Comparison of ENCODE assay signal across 8 cellular contexts in genomic region chr13:96090240-96091101, GRCh38. TPM values are rescaled to one million over a fixed set of nuclear protein-coding genes. Genes with fewer than 3 reads are reported as not detected.
DNase-seq lines count a peak whose midpoint lies in the region; ATAC-seq, FAIRE-seq and TF ChIP-seq lines count a peak whose summit lies in the region.

No MANE protein-coding gene starts in this region.

- TF ChIP-seq CTCF in gastroesophageal sphincter (IDR thresholded peaks at IDR 0.05) (no peak), retinal pigment epithelial cell (conservative IDR thresholded peaks at IDR 0.05; ENCODE audit: low read depth, low read length) (no peak), HFFc6 (IDR thresholded peaks at IDR 0.05) (no peak)

- peaks cover 59% of the 10 kb centered on the region for H3K27me3 Mint-ChIP-seq in activated T-cell treated with anti-CD3 and anti-CD28 coated beads, Interleukin-2, amount 50 U/mL, for 72 hours (ENCODE audit: low read depth)
- H3K27me3 Mint-ChIP-seq in HFFc6 (ENCODE audit: insufficient read depth), result peaks cover 25% of the 10 kb centered on the region

- no peak overlapping the region for H3K4me3 Mint-ChIP-seq in activated T-cell treated with anti-CD3 and anti-CD28 coated beads, Interleukin-2, amount 50 U/mL, for 72 hours
- no peak overlapping the region for H3K4me3 Mint-ChIP-seq in HFFc6

- H3K36me3 ChIP-seq in SJCRH30, result no peaks in the 10 kb centered on the region
- H3K36me3 ChIP-seq in gastroesophageal sphincter, result no peaks in the 10 kb centered on the region

- peaks cover 4% of the 10 kb centered on the region for H3K4me1 Mint-ChIP-seq in activated T-cell treated with anti-CD3 and anti-CD28 coated beads, Interleukin-2, amount 50 U/mL, for 72 hours (ENCODE audit: low read depth)
- H3K4me1 Mint-ChIP-seq in HFFc6 (ENCODE audit: low read depth), result no peaks in the 10 kb centered on the region

- DNase-seq in GM12891 (ENCODE audit: insufficient read length, low spot score), result peak; percentile 48
- DNase-seq in HEK293T (ENCODE audit: extremely low spot score), result peak; percentile 49
- peak; percentile 11 to 27 for DNase-seq in SJCRH30
- DNase-seq in retinal pigment epithelial cell (ENCODE audit: low read depth), result no peak
- no peak for DNase-seq in activated T-cell treated with anti-CD3 and anti-CD28 coated beads, Interleukin-2, amount 50 U/mL, for 72 hours
- no peak for DNase-seq in HFFc6
- no peak for DNase-seq in activated CD8-positive, alpha-beta memory T cell treated with anti-CD3 and anti-CD28 coated beads, Interleukin-2, amount 50 U/mL, for 4 hours

- H3K4me3 ChIP-seq in SJCRH30 (peak overlapping the region; percentile 63), gastroesophageal sphincter (peak overlapping the region; percentile 37 to 60), retinal pigment epithelial cell (ENCODE audit: low read length) (peak overlapping the region; percentile 52)

- no CpG with 5 or more reads among the region's 133 CpGs for WGBS in gastroesophageal sphincter (ENCODE audit: low coverage in 1 of 2), 2 donors

- no peak for FAIRE-seq in GM12891 (lab: Jason Lieb, UNC)

- ATAC-seq in gastroesophageal sphincter, result peak; percentile 30
- no peak for ATAC-seq in activated T-cell treated with anti-CD3 and anti-CD28 coated beads, Interleukin-2, amount 50 U/mL, for 72 hours (replicated peaks in 1 of 2)

- TF ChIP-seq EP300 in gastroesophageal sphincter (IDR thresholded peaks at IDR 0.05), result no peak

- TF ChIP-seq POLR2A in GM12891 (IDR thresholded peaks at IDR 0.05; ENCODE audit: low read depth, low read length), result no peak
- TF ChIP-seq POLR2A in gastroesophageal sphincter (IDR thresholded peaks at IDR 0.05), result no peak

- H3K27me3 ChIP-seq in SJCRH30, result peaks cover 35% of the 10 kb centered on the region
- H3K27me3 ChIP-seq in gastroesophageal sphincter, result peaks cover 81% of the 10 kb centered on the region

- CTCF ChIA-PET in HEK293T (lab: Yijun Ruan, JAX), result no interaction called here

- no peak overlapping the region for H3K27ac Mint-ChIP-seq in activated T-cell treated with anti-CD3 and anti-CD28 coated beads, Interleukin-2, amount 50 U/mL, for 72 hours
- no peak overlapping the region for H3K27ac Mint-ChIP-seq in HFFc6

- peaks cover 0 to 3% of the 10 kb centered on the region in 2 donors for H3K9me3 Mint-ChIP-seq in activated T-cell treated with anti-CD3 and anti-CD28 coated beads, Interleukin-2, amount 50 U/mL, for 72 hours
- no peaks in the 10 kb centered on the region for H3K9me3 Mint-ChIP-seq in HFFc6

- no peaks in the 10 kb centered on the region for H3K9me3 ChIP-seq in SJCRH30 (replicated peaks)
- H3K9me3 ChIP-seq in gastroesophageal sphincter, result no peaks in the 10 kb centered on the region

- H3K27ac ChIP-seq in SJCRH30 (no peak overlapping the region), gastroesophageal sphincter (peak overlapping the region in 3 of 4 donors; percentile 70 to 80 (median 76))

- no peaks in the 10 kb centered on the region for H3K36me3 Mint-ChIP-seq in activated T-cell treated with anti-CD3 and anti-CD28 coated beads, Interleukin-2, amount 50 U/mL, for 72 hours (ENCODE audit: insufficient read depth in 2 of 2)
- H3K36me3 Mint-ChIP-seq in HFFc6 (ENCODE audit: low read depth), result no peaks in the 10 kb centered on the region

- POLR2A ChIA-PET in HEK293T (lab: Yijun Ruan, JAX), result interaction anchor here (3.3 kb wide), 1 partner anchor 37 kb away, joined by 16 read pairs; the partner anchor contains the start of gene UGGT2

- H3K4me1 ChIP-seq in SJCRH30 (no peaks in the 10 kb centered on the region), gastroesophageal sphincter (peaks cover 0 to 32% (median 4%) of the 10 kb centered on the region in 3 donors)

TF ChIP-seq in GM12891, 5 proteins besides CTCF, POLR2A, EP300 and RAD21:
- TF ChIP-seq SPI1 (IDR thresholded peaks at IDR 0.05; ENCODE audit: low read depth, low read length), result no peak
- no peak for TF ChIP-seq TAF1 (IDR thresholded peaks at IDR 0.05; ENCODE audit: low read depth, low read length)
- no peak for TF ChIP-seq PAX5 (IDR thresholded peaks at IDR 0.05; ENCODE audit: insufficient read depth, low read length, severe bottlenecking)
- no peak for TF ChIP-seq POU2F2 (IDR thresholded peaks at IDR 0.05; ENCODE audit: low read depth, low read length)
- no peak for TF ChIP-seq POLR2AphosphoS5 (IDR thresholded peaks at IDR 0.05; ENCODE audit: low read depth, low read length)

TF ChIP-seq in HEK293T, 16 proteins besides CTCF, POLR2A, EP300 and RAD21:
- TF ChIP-seq FOXK2 (IDR thresholded peaks at IDR 0.05), result no peak
- TF ChIP-seq PKNOX1 (IDR thresholded peaks at IDR 0.05), result no peak
- no peak for TF ChIP-seq HDGF (IDR thresholded peaks at IDR 0.05; ENCODE audit: borderline replicate concordance)
- TF ChIP-seq CTBP1 (IDR thresholded peaks at IDR 0.05; ENCODE audit: borderline replicate concordance), result no peak
- no peak for TF ChIP-seq NFRKB (IDR thresholded peaks at IDR 0.05)

RNA-seq across cellular contexts. Expression of gene HS6ST3, which starts 0.6 kb away (rescaled TPM):
- polyA plus RNA-seq in GM12891 (2012; ENCODE audit: low read depth, missing spikeins), result not detected
- total RNA-seq in SJCRH30 (2014; rRNA removed; shearing (Covaris generic)), result 0.02 and 0.08 TPM in 2 replicates
- total RNA-seq in gastroesophageal sphincter, result 10 to 100 TPM in 1 of 4 donors, 1 to 10 TPM in 3; 3.4 to 13.2 (median 5.2) TPM
- not detected for total RNA-seq in activated T-cell treated with anti-CD3 and anti-CD28 coated beads, Interleukin-2, amount 50 U/mL, for 72 hours
- total RNA-seq in HFFc6 (2021; fragmentation: NEBNext Ultra II Directional; extraction: Animal tissue kit (Norgen Biotek cat#: 25700)), result not detected

RNA-seq across cellular contexts. Expression of gene UGGT2, which starts 37.3 kb away (rescaled TPM):
- polyA plus RNA-seq in GM12891 (2012; ENCODE audit: low read depth, missing spikeins), result 5.1 TPM
- total RNA-seq in SJCRH30 (2014; rRNA removed; shearing (Covaris generic)), result 27.0 and 34.6 TPM in 2 replicates
- total RNA-seq in gastroesophageal sphincter, result 10 to 100 TPM; 20.9 to 58.8 (median 40.0) TPM
- total RNA-seq in activated T-cell treated with anti-CD3 and anti-CD28 coated beads, Interleukin-2, amount 50 U/mL, for 72 hours, result under 1 TPM; 0.14 to 0.65 TPM
- total RNA-seq in HFFc6 (2021; fragmentation: NEBNext Ultra II Directional; extraction: Animal tissue kit (Norgen Biotek cat#: 25700)), result 10 to 100 TPM; 20.4 to 26.9 (median 24.3) TPM

Comparison
In these comparisons a context has a peak if more than half of its experiments do, and no peak if none do; other contexts are left out.
1. DNase-seq: peak in GM12891 (single experiment), HEK293T (single experiment) and SJCRH30 (2 of 2); none in retinal pigment epithelial cell (single experiment), activated T-cell treated with anti-CD3 and anti-CD28 coated beads, Interleukin-2, amount 50 U/mL, for 72 hours (0 of 2), HFFc6 (single experiment) and activated CD8-positive, alpha-beta memory T cell treated with anti-CD3 and anti-CD28 coated beads, Interleukin-2, amount 50 U/mL, for 4 hours (single experiment).
2. RNA of gene UGGT2, which starts 37.3 kb away (total RNA-seq): 20.9 to 58.8 TPM in gastroesophageal sphincter, 27.0 to 34.6 TPM in SJCRH30 and 20.4 to 26.9 TPM in HFFc6; 0.14 to 0.65 TPM in activated T-cell treated with anti-CD3 and anti-CD28 coated beads, Interleukin-2, amount 50 U/mL, for 72 hours; every median in the first group is over 10 times any median in the second.
3. Peak in every context shown above with its lines, with median percentiles within 50 percentile points of each other: H3K4me3 ChIP-seq.